In the genomic region with DNA sequence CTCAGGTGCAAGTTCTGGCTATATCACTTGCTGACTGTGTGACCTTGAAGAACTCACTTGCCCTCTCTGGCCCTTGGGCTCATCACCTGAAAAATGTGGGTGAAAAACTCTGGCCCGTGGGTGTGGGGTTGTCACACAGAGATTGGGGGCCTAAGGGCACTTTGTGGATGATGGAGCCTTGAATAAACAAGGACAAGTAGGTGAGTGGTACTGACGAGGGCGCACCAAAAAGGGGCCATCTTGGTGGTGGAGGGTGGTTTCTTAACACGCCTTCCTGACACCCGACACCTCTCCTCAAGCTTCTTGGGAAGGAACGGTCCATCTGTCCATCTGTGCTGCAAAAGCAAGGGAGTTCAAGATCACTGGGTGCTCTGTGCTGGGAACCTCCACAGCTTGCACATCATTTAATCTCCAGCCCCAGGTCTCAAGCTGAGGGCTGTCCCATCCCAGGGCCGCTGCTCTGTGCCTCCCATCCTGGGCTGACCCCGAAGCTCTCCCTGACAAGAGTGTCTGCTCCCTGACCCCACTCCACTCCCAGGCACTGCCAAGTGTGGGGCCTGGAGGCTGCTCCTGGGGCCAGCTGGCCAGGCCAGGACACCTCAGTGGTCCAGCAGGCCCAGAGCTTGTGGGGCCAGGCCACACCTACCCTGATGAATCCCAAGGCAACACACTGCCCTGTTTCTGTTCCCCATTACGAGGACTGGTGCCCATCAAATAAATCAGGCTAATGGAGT, we compare ENCODE assay signal across 19 cellular contexts.
A peak's percentile ranks its signal among the peaks of the same experiment; 100 is the strongest.
DNase-seq lines count a peak whose midpoint lies in the region; ATAC-seq and TF ChIP-seq lines count a peak whose summit lies in the region.
"Had no signal": no experiment of that assay in that cellular context is flagged by ENCODE, and none has a peak within 500 bp of the region (broad histone marks: within the 10 kb centered on the region; RNA-seq: fewer than 3 reads in every experiment).

No MANE protein-coding gene starts in this region.

- H3K4me3 Mint-ChIP-seq in WTC11 = no peak overlapping the region
- H3K4me3 Mint-ChIP-seq: activated CD4-positive, alpha-beta T cell treated with anti-CD3 and anti-CD28 coated beads, Interleukin-2, amount 10 ng/mL, durations not matched to agents 7 days and 5 days; activated CD8-positive, alpha-beta memory T cell treated with anti-CD3 and anti-CD28 coated beads, Interleukin-2, amount 10 ng/mL, durations not matched to agents 7 days and 5 days; activated naive CD8-positive, alpha-beta T cell treated with anti-CD3 and anti-CD28 coated beads for 36 hours; HFFc6; neural progenitor cell; stimulated activated naive B cell treated with anti-CD40 and anti-IgM and Interleukin-4, amounts not matched to agents 10 μg/mL and 1 μg/mL and 100 μg/mL, for 72 hours; T-helper 1 cell treated with Interleukin-12 subunit alpha and Interleukin-12 subunit beta and Interleukin-4 antibody, amounts not matched to agents 30 μg/mL and 1 μg/mL, for 36 hours had no signal

- TF ChIP-seq CTCF in HEK293 (tag by site-specific recombination; IDR thresholded peaks at IDR 0.05) (no peak), WTC11 (IDR thresholded peaks at IDR 0.05) (no peak), osteoblast (IDR thresholded peaks at IDR 0.05; ENCODE audit: extremely low read depth, low read depth, low read length) (no peak)

- no peak overlapping the region for H3K4me2 ChIP-seq in osteoblast (ENCODE audit: insufficient read depth, low read length)
- H3K4me2 ChIP-seq: neural progenitor cell had no signal

- CTCF ChIA-PET in HEK293 (lab: Yijun Ruan, JAX) (no interaction called here), WTC11 (lab: Charles Lee) (interaction anchor here (0.8 to 1.3 kb wide), 4 partner anchors 35 to 64 kb away, joined by 3 read pairs; no protein-coding TSS in a partner anchor)

- ATAC-seq in WTC11 (no peak), GM21447 (IDR thresholded peaks at IDR 0.05; ENCODE audit: unreplicated experiment) (no peak)
- ATAC-seq: activated CD8-positive, alpha-beta memory T cell treated with anti-CD3 and anti-CD28 coated beads, Interleukin-2, amount 10 ng/mL, durations not matched to agents 7 days and 5 days; stimulated activated naive B cell treated with anti-CD40 and anti-IgM and Interleukin-4, amounts not matched to agents 10 μg/mL and 1 μg/mL and 100 μg/mL, for 72 hours had no signal

- no peak overlapping the region for H3K27ac ChIP-seq in HEK293 (ENCODE audit: extremely low read depth, low read depth, low read length)
- H3K27ac ChIP-seq in osteoblast (ENCODE audit: low read depth, low read length) = no peak overlapping the region
- H3K27ac ChIP-seq: neural progenitor cell, SJSA1 had no signal

- H3K27me3 Mint-ChIP-seq in WTC11 (ENCODE audit: low read depth) = no peaks in the 10 kb centered on the region; the same call in 1 of the 2 replicates

- H3K4me1 Mint-ChIP-seq in WTC11 = peaks cover 12% of the 10 kb centered on the region; the same call in 1 of the 2 replicates
- H3K4me1 Mint-ChIP-seq: activated CD4-positive, alpha-beta T cell treated with anti-CD3 and anti-CD28 coated beads, Interleukin-2, amount 10 ng/mL, durations not matched to agents 7 days and 5 days; activated CD8-positive, alpha-beta memory T cell treated with anti-CD3 and anti-CD28 coated beads, Interleukin-2, amount 10 ng/mL, durations not matched to agents 7 days and 5 days; activated naive CD8-positive, alpha-beta T cell treated with anti-CD3 and anti-CD28 coated beads for 36 hours; stimulated activated naive B cell treated with anti-CD40 and anti-IgM and Interleukin-4, amounts not matched to agents 10 μg/mL and 1 μg/mL and 100 μg/mL, for 72 hours had no signal

- H3K9me3 ChIP-seq in HEK293 (ENCODE audit: control insufficient read depth, insufficient read depth, low read depth, low read length) (no peaks in the 10 kb centered on the region), osteoblast (ENCODE audit: low read depth, low read length) (no peaks in the 10 kb centered on the region)
- H3K9me3 ChIP-seq: SJSA1 had no signal

- no peak overlapping the region for H3K27ac Mint-ChIP-seq in WTC11
- H3K27ac Mint-ChIP-seq: activated CD4-positive, alpha-beta T cell treated with anti-CD3 and anti-CD28 coated beads, Interleukin-2, amount 10 ng/mL, durations not matched to agents 7 days and 5 days; activated CD8-positive, alpha-beta memory T cell treated with anti-CD3 and anti-CD28 coated beads, Interleukin-2, amount 10 ng/mL, durations not matched to agents 7 days and 5 days; activated naive CD8-positive, alpha-beta T cell treated with anti-CD3 and anti-CD28 coated beads for 36 hours; HFFc6; stimulated activated naive B cell treated with anti-CD40 and anti-IgM and Interleukin-4, amounts not matched to agents 10 μg/mL and 1 μg/mL and 100 μg/mL, for 72 hours; T-helper 1 cell treated with Interleukin-12 subunit alpha and Interleukin-12 subunit beta and Interleukin-4 antibody, amounts not matched to agents 30 μg/mL and 1 μg/mL, for 36 hours had no signal

- no peaks in the 10 kb centered on the region for H3K9me3 Mint-ChIP-seq in WTC11
- H3K9me3 Mint-ChIP-seq: activated CD4-positive, alpha-beta T cell treated with anti-CD3 and anti-CD28 coated beads, Interleukin-2, amount 10 ng/mL, durations not matched to agents 7 days and 5 days; activated naive CD8-positive, alpha-beta T cell treated with anti-CD3 and anti-CD28 coated beads for 36 hours; HFFc6; neural progenitor cell; stimulated activated naive B cell treated with anti-CD40 and anti-IgM and Interleukin-4, amounts not matched to agents 10 μg/mL and 1 μg/mL and 100 μg/mL, for 72 hours; T-helper 1 cell treated with Interleukin-12 subunit alpha and Interleukin-12 subunit beta and Interleukin-4 antibody, amounts not matched to agents 30 μg/mL and 1 μg/mL, for 36 hours had no signal

- DNase-seq in DMS 273 (lab: John Stamatoyannopoulos, UW; ENCODE audit: unreplicated experiment) (peak; percentile 75), WTC11 (ENCODE audit: low spot score) (peak; percentile 7), osteoblast (ENCODE audit: insufficient read length, low spot score, missing footprints) (peak; percentile 54), HT-29 (ENCODE audit: low spot score) (no peak), NCI-H2081 treated with DMSO at 0.1 percent for 48 hours (lab: John Stamatoyannopoulos, UW) (no peak)
- DNase-seq: activated CD4-positive, alpha-beta T cell treated with anti-CD3 and anti-CD28 coated beads, Interleukin-2, amount 10 ng/mL, durations not matched to agents 7 days and 5 days; activated CD8-positive, alpha-beta memory T cell treated with anti-CD3 and anti-CD28 coated beads, Interleukin-2, amount 10 ng/mL, durations not matched to agents 7 days and 5 days; activated naive CD8-positive, alpha-beta T cell treated with anti-CD3 and anti-CD28 coated beads for 36 hours; glutamatergic neuron; HFFc6; NCI-H1092 treated with DMSO at 0.1 percent for 48 hours; NCI-H2029; stimulated activated CD4-positive, alpha-beta T cell treated with anti-CD3 and anti-CD28 coated beads, Interleukin-2, amount 100 ng/mL, for 48 hours; stimulated activated naive B cell treated with anti-CD40 and anti-IgM and Interleukin-4, amounts not matched to agents 10 μg/mL and 1 μg/mL and 100 μg/mL, for 72 hours had no signal

- H3K36me3 Mint-ChIP-seq in WTC11 = no peaks in the 10 kb centered on the region
- H3K36me3 Mint-ChIP-seq: activated CD8-positive, alpha-beta memory T cell treated with anti-CD3 and anti-CD28 coated beads, Interleukin-2, amount 10 ng/mL, durations not matched to agents 7 days and 5 days; activated naive CD8-positive, alpha-beta T cell treated with anti-CD3 and anti-CD28 coated beads for 36 hours; neural progenitor cell; stimulated activated naive B cell treated with anti-CD40 and anti-IgM and Interleukin-4, amounts not matched to agents 10 μg/mL and 1 μg/mL and 100 μg/mL, for 72 hours had no signal

- H3K4me1 ChIP-seq in HEK293 (ENCODE audit: control insufficient read depth, insufficient read depth, low read length) = no peaks in the 10 kb centered on the region
- peaks cover 11% of the 10 kb centered on the region for H3K4me1 ChIP-seq in osteoblast (ENCODE audit: insufficient read depth, low read length)
- H3K4me1 ChIP-seq: neural progenitor cell, SJSA1 had no signal

- POLR2A ChIA-PET in HEK293 (lab: Yijun Ruan, JAX) (no interaction called here), WTC11 (lab: Charles Lee) (no interaction called here)

- no peaks in the 10 kb centered on the region for H3K79me2 ChIP-seq in osteoblast (ENCODE audit: insufficient read depth, low read length)

- H3K4me3 ChIP-seq in HEK293 (ENCODE audit: low read depth, low read length) (no peak overlapping the region), osteoblast (ENCODE audit: insufficient read depth, low read length) (no peak overlapping the region)
- H3K4me3 ChIP-seq: neural progenitor cell, SJSA1 had no signal

- H3K36me3 ChIP-seq in HEK293 (ENCODE audit: control insufficient read depth in 2 of 2, insufficient read depth in 1 of 2, low read length in 2 of 2) = no peaks in the 10 kb centered on the region
- no peaks in the 10 kb centered on the region for H3K36me3 ChIP-seq in osteoblast (ENCODE audit: insufficient read depth, low read length)
- H3K36me3 ChIP-seq: neural progenitor cell, SJSA1 had no signal

- peaks cover 54% of the 10 kb centered on the region for H4K20me1 ChIP-seq in osteoblast (ENCODE audit: insufficient read depth, low read length)

- no peaks in the 10 kb centered on the region for H3K27me3 ChIP-seq in osteoblast (ENCODE audit: insufficient read depth, low read length)
- H3K27me3 ChIP-seq: neural progenitor cell, SJSA1 had no signal

- no peak overlapping the region for H2AFZ ChIP-seq in osteoblast (ENCODE audit: low read length)
- H2AFZ ChIP-seq: neural progenitor cell had no signal

TF ChIP-seq in HEK293, 187 proteins besides CTCF, POLR2A, EP300 and RAD21 (continues in another document):
- TF ChIP-seq, protein P1, sequence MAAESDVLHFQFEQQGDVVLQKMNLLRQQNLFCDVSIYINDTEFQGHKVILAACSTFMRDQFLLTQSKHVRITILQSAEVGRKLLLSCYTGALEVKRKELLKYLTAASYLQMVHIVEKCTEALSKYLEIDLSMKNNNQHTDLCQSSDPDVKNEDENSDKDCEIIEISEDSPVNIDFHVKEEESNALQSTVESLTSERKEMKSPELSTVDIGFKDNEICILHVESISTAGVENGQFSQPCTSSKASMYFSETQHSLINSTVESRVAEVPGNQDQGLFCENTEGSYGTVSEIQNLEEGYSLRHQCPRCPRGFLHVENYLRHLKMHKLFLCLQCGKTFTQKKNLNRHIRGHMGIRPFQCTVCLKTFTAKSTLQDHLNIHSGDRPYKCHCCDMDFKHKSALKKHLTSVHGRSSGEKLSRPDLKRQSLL (tag by site-specific recombination; IDR thresholded peaks at IDR 0.05) = peak; percentile 64

TF ChIP-seq in WTC11, 78 proteins besides CTCF, POLR2A, EP300 and RAD21 (continues in another document):
- no peak for TF ChIP-seq CREB1 (CRISPR knock-in tag; IDR thresholded peaks at IDR 0.05)
- no peak for TF ChIP-seq ZNF121 (CRISPR knock-in tag; IDR thresholded peaks at IDR 0.05)
- TF ChIP-seq CBFB (CRISPR knock-in tag; IDR thresholded peaks at IDR 0.05; ENCODE audit: low read depth) = no peak
- TF ChIP-seq KAT7 (CRISPR knock-in tag; IDR thresholded peaks at IDR 0.05; ENCODE audit: borderline replicate concordance) = no peak
- TF ChIP-seq CREM (CRISPR knock-in tag; IDR thresholded peaks at IDR 0.05) = no peak
- no peak for TF ChIP-seq ATF1 (CRISPR knock-in tag; IDR thresholded peaks at IDR 0.05)
- no peak for TF ChIP-seq RORB (CRISPR knock-in tag; IDR thresholded peaks at IDR 0.05)

Comparison
In these comparisons a context has a peak if more than half of its experiments do, and no peak if none do; other contexts are left out.
1. DNase-seq: peak in DMS 273 (single experiment), WTC11 (single experiment) and osteoblast (single experiment); none in HT-29 (single experiment) and NCI-H2081 treated with DMSO at 0.1 percent for 48 hours (single experiment).